Comparison of ENCODE assay signal across 15 cellular contexts in genomic region chr12:132161796-132162507, GRCh38. TPM values are rescaled to one million over a fixed set of nuclear protein-coding genes. Genes with fewer than 3 reads are reported as not detected.
DNase-seq lines count a peak whose midpoint lies in the region; ATAC-seq, FAIRE-seq and TF ChIP-seq lines count a peak whose summit lies in the region.
"Had no signal": no experiment of that assay in that cellular context is flagged by ENCODE, and none has a peak within 500 bp of the region (broad histone marks: within the 10 kb centered on the region; RNA-seq: fewer than 3 reads in every experiment).

No MANE protein-coding gene starts in this region.

- H3K9me3 Mint-ChIP-seq in GM23338, result peaks cover 10% of the 10 kb centered on the region
- peaks cover 2% of the 10 kb centered on the region for H3K9me3 Mint-ChIP-seq in astrocyte (ENCODE audit: unreplicated experiment)
- peaks cover 3% of the 10 kb centered on the region for H3K9me3 Mint-ChIP-seq in natural killer cell treated with Interleukin-12 subunit alpha and Interleukin-12 subunit beta and Interleukin-15 and Interleukin-18, amount 100 ng/mL, for 72 hours
- H3K9me3 Mint-ChIP-seq in stimulated activated memory B cell treated with anti-CD40 and anti-IgM and Interleukin-4, amounts not matched to agents 10 μg/mL and 1 μg/mL and 100 μg/mL, for 72 hours, result peaks cover 17% of the 10 kb centered on the region
- H3K9me3 Mint-ChIP-seq: central memory CD8-positive, alpha-beta T cell had no signal

- H4K20me1 ChIP-seq in BLaER1, result peaks cover 36% of the 10 kb centered on the region
- no peaks in the 10 kb centered on the region for H4K20me1 ChIP-seq in GM23338 (replicated peaks; ENCODE audit: insufficient read depth)
- H4K20me1 ChIP-seq in astrocyte (ENCODE audit: insufficient read depth, low read length), result peaks cover 33% of the 10 kb centered on the region

- H3F3A ChIP-seq in GM23338 (replicated peaks; ENCODE audit: low read depth), result peaks cover 11% of the 10 kb centered on the region

- H3K4me2 ChIP-seq in BLaER1, result peak overlapping the region; percentile 79
- no peak overlapping the region for H3K4me2 ChIP-seq in GM23338
- peak overlapping the region; percentile 51 for H3K4me2 ChIP-seq in astrocyte (ENCODE audit: low read length)

- H3K27me3 ChIP-seq in BLaER1 (peaks cover 29% of the 10 kb centered on the region), GM23338 (ENCODE audit: insufficient read depth) (no peaks in the 10 kb centered on the region), astrocyte (ENCODE audit: insufficient read depth, low read length) (no peaks in the 10 kb centered on the region)

- H3K79me2 ChIP-seq in GM23338 (replicated peaks; ENCODE audit: insufficient read depth) (no peaks in the 10 kb centered on the region), astrocyte (ENCODE audit: insufficient read depth, low read length) (no peaks in the 10 kb centered on the region)

- no peak overlapping the region for H3K4me3 Mint-ChIP-seq in GM23338
- no peak overlapping the region for H3K4me3 Mint-ChIP-seq in astrocyte (ENCODE audit: unreplicated experiment)
- peak overlapping the region; percentile 41 for H3K4me3 Mint-ChIP-seq in natural killer cell treated with Interleukin-12 subunit alpha and Interleukin-12 subunit beta and Interleukin-15 and Interleukin-18, amount 100 ng/mL, for 72 hours
- H3K4me3 Mint-ChIP-seq in stimulated activated memory B cell treated with anti-CD40 and anti-IgM and Interleukin-4, amounts not matched to agents 10 μg/mL and 1 μg/mL and 100 μg/mL, for 72 hours, result no peak overlapping the region
- H3K4me3 Mint-ChIP-seq: central memory CD8-positive, alpha-beta T cell had no signal

- ATAC-seq in GM23338 (peak; percentile 16; the same call in 1 of the 3 replicates), GM18868 (IDR thresholded peaks at IDR 0.05; ENCODE audit: unreplicated experiment) (no peak)
- no peak for ATAC-seq in natural killer cell treated with Interleukin-12 subunit alpha and Interleukin-12 subunit beta and Interleukin-15 and Interleukin-18, amount 100 ng/mL, for 72 hours
- ATAC-seq in stimulated activated memory B cell treated with anti-CD40 and anti-IgM and Interleukin-4, amounts not matched to agents 10 μg/mL and 1 μg/mL and 100 μg/mL, for 72 hours, result no peak

- FAIRE-seq in astrocyte (lab: Jason Lieb, UNC), result no peak
- FAIRE-seq: small intestine had no signal

- H3K4me1 Mint-ChIP-seq in GM23338 (no peaks in the 10 kb centered on the region), astrocyte (ENCODE audit: low read depth, unreplicated experiment) (no peaks in the 10 kb centered on the region)
- peaks cover 7 to 16% of the 10 kb centered on the region in 2 donors for H3K4me1 Mint-ChIP-seq in natural killer cell treated with Interleukin-12 subunit alpha and Interleukin-12 subunit beta and Interleukin-15 and Interleukin-18, amount 100 ng/mL, for 72 hours (ENCODE audit: low read depth in 2 of 2)
- H3K4me1 Mint-ChIP-seq in stimulated activated memory B cell treated with anti-CD40 and anti-IgM and Interleukin-4, amounts not matched to agents 10 μg/mL and 1 μg/mL and 100 μg/mL, for 72 hours, result no peaks in the 10 kb centered on the region

- DNase-seq in GM23338 (ENCODE audit: low spot score) (no peak), astrocyte (ENCODE audit: low read depth) (no peak), EL (no peak), SW 1271 (lab: John Stamatoyannopoulos, UW) (no peak)
- DNase-seq in natural killer cell treated with Interleukin-12 subunit alpha and Interleukin-12 subunit beta and Interleukin-15 and Interleukin-18, amount 100 ng/mL, for 72 hours (ENCODE audit: low spot score), result peak; percentile 54
- DNase-seq: activated CD8-positive, alpha-beta memory T cell treated with anti-CD3 and anti-CD28 coated beads for 24 hours; NCI-H1417 treated with DMSO at 0.1 percent for 48 hours; small intestine; stimulated activated CD4-positive, alpha-beta T cell treated with anti-CD3 and anti-CD28 coated beads, Interleukin-4, amount 100 ng/mL, for 4 hours; stimulated activated CD8-positive, alpha-beta memory T cell treated with anti-CD3 and anti-CD28 coated beads, Interleukin-4, amount 100 ng/mL, for 48 hours had no signal

- no peaks in the 10 kb centered on the region for H3K9me2 ChIP-seq in GM23338 (ENCODE audit: insufficient read depth)

- no peak overlapping the region for H3K27ac Mint-ChIP-seq in GM23338
- no peak overlapping the region for H3K27ac Mint-ChIP-seq in astrocyte (ENCODE audit: unreplicated experiment)
- no peak overlapping the region for H3K27ac Mint-ChIP-seq in natural killer cell treated with Interleukin-12 subunit alpha and Interleukin-12 subunit beta and Interleukin-15 and Interleukin-18, amount 100 ng/mL, for 72 hours
- H3K27ac Mint-ChIP-seq in stimulated activated memory B cell treated with anti-CD40 and anti-IgM and Interleukin-4, amounts not matched to agents 10 μg/mL and 1 μg/mL and 100 μg/mL, for 72 hours, result no peak overlapping the region

- H3K36me3 ChIP-seq in BLaER1 (peaks cover 16% of the 10 kb centered on the region), GM23338 (ENCODE audit: insufficient read depth) (no peaks in the 10 kb centered on the region), astrocyte (ENCODE audit: insufficient read depth, low read length) (peaks cover 7% of the 10 kb centered on the region)

- no peak overlapping the region for H3K9ac ChIP-seq in BLaER1
- H3K9ac ChIP-seq in astrocyte (ENCODE audit: low read length), result no peak overlapping the region

- peaks cover 46% of the 10 kb centered on the region for H3K4me1 ChIP-seq in BLaER1
- H3K4me1 ChIP-seq in GM23338 (ENCODE audit: insufficient read depth), result no peaks in the 10 kb centered on the region
- H3K4me1 ChIP-seq in astrocyte (ENCODE audit: insufficient read depth, low read length), result peaks cover 11% of the 10 kb centered on the region

- H3K27ac ChIP-seq in BLaER1 (no peak overlapping the region), GM23338 (ENCODE audit: low read depth) (no peak overlapping the region), astrocyte (ENCODE audit: low read depth, low read length) (no peak overlapping the region)

- H3K9me3 ChIP-seq in BLaER1, result peaks cover 11% of the 10 kb centered on the region
- peaks cover 17% of the 10 kb centered on the region for H3K9me3 ChIP-seq in astrocyte (ENCODE audit: insufficient read depth, low read depth, low read length)

- H3K27me3 Mint-ChIP-seq in GM23338 (ENCODE audit: insufficient read depth, low read depth, poor library complexity) (peaks cover 16% of the 10 kb centered on the region), astrocyte (ENCODE audit: low read depth, unreplicated experiment) (peaks cover 17% of the 10 kb centered on the region)
- peaks cover 0 to 3% of the 10 kb centered on the region in 2 donors for H3K27me3 Mint-ChIP-seq in natural killer cell treated with Interleukin-12 subunit alpha and Interleukin-12 subunit beta and Interleukin-15 and Interleukin-18, amount 100 ng/mL, for 72 hours
- H3K27me3 Mint-ChIP-seq in stimulated activated memory B cell treated with anti-CD40 and anti-IgM and Interleukin-4, amounts not matched to agents 10 μg/mL and 1 μg/mL and 100 μg/mL, for 72 hours, result peaks cover 13% of the 10 kb centered on the region
- H3K27me3 Mint-ChIP-seq: central memory CD8-positive, alpha-beta T cell; T-cell had no signal

- peak overlapping the region; percentile 26 for H3K4me3 ChIP-seq in BLaER1
- H3K4me3 ChIP-seq in GM23338, result no peak overlapping the region
- no peak overlapping the region for H3K4me3 ChIP-seq in astrocyte (ENCODE audit: insufficient read depth, low read depth, low read length)

- H3K36me3 Mint-ChIP-seq in GM23338 (ENCODE audit: low read depth), result no peaks in the 10 kb centered on the region; the same call in 1 of the 3 replicates
- peaks cover 3% of the 10 kb centered on the region for H3K36me3 Mint-ChIP-seq in astrocyte (ENCODE audit: low read depth, unreplicated experiment)
- no peaks in the 10 kb centered on the region for H3K36me3 Mint-ChIP-seq in natural killer cell treated with Interleukin-12 subunit alpha and Interleukin-12 subunit beta and Interleukin-15 and Interleukin-18, amount 100 ng/mL, for 72 hours
- H3K36me3 Mint-ChIP-seq in stimulated activated memory B cell treated with anti-CD40 and anti-IgM and Interleukin-4, amounts not matched to agents 10 μg/mL and 1 μg/mL and 100 μg/mL, for 72 hours, result peaks cover 6% of the 10 kb centered on the region
- H3K36me3 Mint-ChIP-seq: T-cell had no signal

- no peak overlapping the region for H2AFZ ChIP-seq in GM23338
- no peak overlapping the region for H2AFZ ChIP-seq in astrocyte (ENCODE audit: low read depth, low read length)

- no peak for TF ChIP-seq CTCF in GM23338 (conservative IDR thresholded peaks at IDR 0.05; ENCODE audit: low read depth in 2 of 2)
- TF ChIP-seq CTCF in astrocyte (IDR thresholded peaks at IDR 0.05; ENCODE audit: insufficient read depth, low read depth, low read length), result no peak

TF ChIP-seq in GM23338, 12 proteins besides CTCF, POLR2A, EP300 and RAD21 (continues in another document):
- TF ChIP-seq, protein P1, sequence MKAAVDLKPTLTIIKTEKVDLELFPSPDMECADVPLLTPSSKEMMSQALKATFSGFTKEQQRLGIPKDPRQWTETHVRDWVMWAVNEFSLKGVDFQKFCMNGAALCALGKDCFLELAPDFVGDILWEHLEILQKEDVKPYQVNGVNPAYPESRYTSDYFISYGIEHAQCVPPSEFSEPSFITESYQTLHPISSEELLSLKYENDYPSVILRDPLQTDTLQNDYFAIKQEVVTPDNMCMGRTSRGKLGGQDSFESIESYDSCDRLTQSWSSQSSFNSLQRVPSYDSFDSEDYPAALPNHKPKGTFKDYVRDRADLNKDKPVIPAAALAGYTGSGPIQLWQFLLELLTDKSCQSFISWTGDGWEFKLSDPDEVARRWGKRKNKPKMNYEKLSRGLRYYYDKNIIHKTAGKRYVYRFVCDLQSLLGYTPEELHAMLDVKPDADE (IDR thresholded peaks at IDR 0.05), result no peak

RNA-seq across cellular contexts. Expression of gene NOC4L, which starts 17.7 kb away (rescaled TPM):
- 32.7 and 42.4 TPM in 2 replicates for total RNA-seq in GM23338 (2014; rRNA removed; shearing (Covaris generic))
- 54.7 and 58.5 TPM in 2 replicates for polyA plus RNA-seq in GM23338 (2016; fragmentation: Nextera tagmentation; extraction: Ambion mirVana)
- 15.7 and 16.5 TPM in 2 replicates for total RNA-seq in astrocyte
- total RNA-seq in natural killer cell treated with Interleukin-12 subunit alpha and Interleukin-12 subunit beta and Interleukin-15 and Interleukin-18, amount 100 ng/mL, for 72 hours, result 10 to 100 TPM; 28.0 to 48.2 TPM

RNA-seq across cellular contexts. Expression of gene DDX51, which starts 17.8 kb away (rescaled TPM):
- 18.3 and 19.3 TPM in 2 replicates for total RNA-seq in GM23338 (2014; rRNA removed; shearing (Covaris generic))
- polyA plus RNA-seq in GM23338 (2016; fragmentation: Nextera tagmentation; extraction: Ambion mirVana), result 12.4 and 13.0 TPM in 2 replicates
- 8.2 and 10.2 TPM in 2 replicates for total RNA-seq in astrocyte
- 10 to 100 TPM; 29.5 to 83.7 TPM for total RNA-seq in natural killer cell treated with Interleukin-12 subunit alpha and Interleukin-12 subunit beta and Interleukin-15 and Interleukin-18, amount 100 ng/mL, for 72 hours
